ENCODE assay signal across 17 cellular contexts in genomic region chr13:101457176-101457575, GRCh38. TPM values are rescaled to one million over a fixed set of nuclear protein-coding genes. Genes with fewer than 3 reads are reported as not detected.
A peak's percentile ranks its signal among the peaks of the same experiment; 100 is the strongest.
DNase-seq lines count a peak whose midpoint lies in the region; ATAC-seq and TF ChIP-seq lines count a peak whose summit lies in the region.
"Had no signal": no experiment of that assay in that cellular context is flagged by ENCODE, and none has a peak within 500 bp of the region (broad histone marks: within the 10 kb centered on the region; RNA-seq: fewer than 3 reads in every experiment).

No MANE protein-coding gene starts in this region.

- no peaks in the 10 kb centered on the region for H3K9me2 ChIP-seq in GM23248 (ENCODE audit: insufficient read depth)

- in situ Hi-C loops in GM23248 (cut with MboI): no loop called here

- H3K4me1 ChIP-seq in GM23248 (ENCODE audit: insufficient read depth) (peaks cover 39% of the 10 kb centered on the region), RWPE2 (ENCODE audit: insufficient read depth, poor library complexity, severe bottlenecking) (peaks cover 35% of the 10 kb centered on the region), osteoblast (ENCODE audit: insufficient read depth, low read length) (peaks cover 38% of the 10 kb centered on the region), tibial artery (peaks cover 0 to 55% (median 14%) of the 10 kb centered on the region in 4 donors)

- H3K79me2 ChIP-seq in GM23248 (ENCODE audit: insufficient read depth) (peaks cover 76% of the 10 kb centered on the region), osteoblast (ENCODE audit: insufficient read depth, low read length) (peaks cover 80% of the 10 kb centered on the region)

- H3K27ac ChIP-seq in GM23248: 0 out of 2 replicates have a peak overlapping the region, but pooled peaks have one; percentile 60
- H3K27ac ChIP-seq in RWPE2 (ENCODE audit: poor library complexity, severe bottlenecking): peak overlapping the region; percentile 98
- H3K27ac ChIP-seq in osteoblast (ENCODE audit: low read depth, low read length): no peak overlapping the region
- H3K27ac ChIP-seq in tibial artery: peak overlapping the region; percentile 84 to 85
- H3K27ac ChIP-seq: Peyer's patch, SJCRH30 had no signal

- H3F3A ChIP-seq in GM23248 (ENCODE audit: insufficient read depth): peaks cover 40% of the 10 kb centered on the region

- H3K4me3 ChIP-seq in GM23248 (no peak overlapping the region), RWPE2 (ENCODE audit: severe bottlenecking) (no peak overlapping the region), osteoblast (ENCODE audit: insufficient read depth, low read length) (no peak overlapping the region), tibial artery (no peak overlapping the region)
- H3K4me3 ChIP-seq: Peyer's patch, SJCRH30 had no signal

- H3K4me2 ChIP-seq in GM23248 (ENCODE audit: unreplicated experiment) (peak overlapping the region; percentile 36), osteoblast (ENCODE audit: insufficient read depth, low read length) (peak overlapping the region; percentile 95)

- DNase-seq in GM23248 (no peak), RWPE2 (ENCODE audit: low spot score) (no peak), osteoblast (ENCODE audit: insufficient read length, low spot score, missing footprints) (no peak), tibial artery (no peak), NCI-H774 (lab: John Stamatoyannopoulos, UW) (no peak)
- DNase-seq: CD4-positive, CD25-positive, alpha-beta regulatory T cell; DMS79; H9; KG1; NCI-H1092 treated with DMSO at 0.1 percent for 48 hours; NCI-H1436 treated with DMSO at 0.1 percent for 48 hours; NCI-H1930; NCI-H510A; Peyer's patch; SJCRH30 had no signal

- ATAC-seq in RWPE2 (ENCODE audit: low read depth): no peak
- no peak for ATAC-seq in GM18909 (IDR thresholded peaks at IDR 0.05; ENCODE audit: poor library complexity, unreplicated experiment)
- ATAC-seq in HG03280 (IDR thresholded peaks at IDR 0.05; ENCODE audit: unreplicated experiment): no peak

- H3K27me3 ChIP-seq in GM23248 (replicated peaks; ENCODE audit: insufficient read depth) (no peaks in the 10 kb centered on the region), RWPE2 (ENCODE audit: insufficient read depth, poor library complexity, severe bottlenecking) (no peaks in the 10 kb centered on the region), osteoblast (ENCODE audit: insufficient read depth, low read length) (no peaks in the 10 kb centered on the region), tibial artery (no peaks in the 10 kb centered on the region)
- H3K27me3 ChIP-seq: Peyer's patch, SJCRH30 had no signal

- 79 to 85% methylated on average over 2 of the region's 2 CpGs for WGBS in GM23248 (ENCODE audit: low coverage in 1 of 2, low lambda C conversion rate in 2 of 2, missing lambda C conversion rate in 2 of 2), 2 experiments

- H4K20me1 ChIP-seq in GM23248 (ENCODE audit: insufficient read depth): no peaks in the 10 kb centered on the region
- H4K20me1 ChIP-seq in osteoblast (ENCODE audit: insufficient read depth, low read length): no peaks in the 10 kb centered on the region

- no peak for TF ChIP-seq CTCF in RWPE2 (IDR thresholded peaks at IDR 0.05; ENCODE audit: poor library complexity, severe bottlenecking)
- no peak for TF ChIP-seq CTCF in osteoblast (IDR thresholded peaks at IDR 0.05; ENCODE audit: extremely low read depth, low read depth, low read length)
- no peak for TF ChIP-seq CTCF in tibial artery (IDR thresholded peaks at IDR 0.05)

- no peak overlapping the region for H3K9ac ChIP-seq in GM23248

- H3K36me3 ChIP-seq in GM23248 (ENCODE audit: low read depth) (peaks cover 15% of the 10 kb centered on the region), RWPE2 (ENCODE audit: low read depth) (no peaks in the 10 kb centered on the region), osteoblast (ENCODE audit: insufficient read depth, low read length) (peaks cover 33% of the 10 kb centered on the region), tibial artery (no peaks in the 10 kb centered on the region)
- H3K36me3 ChIP-seq: Peyer's patch, SJCRH30 had no signal

- no peak overlapping the region for H2AFZ ChIP-seq in GM23248
- H2AFZ ChIP-seq in osteoblast (ENCODE audit: low read length): no peak overlapping the region

- intact Hi-C loops in tibial artery (cut with DNase I; ENCODE audit: low total_unique reads): loop anchor here (10.0 kb wide), 1 partner anchor 152 kb away; no protein-coding TSS in a partner anchor

- H3K9me3 ChIP-seq in GM23248 (ENCODE audit: low read depth) (no peaks in the 10 kb centered on the region), RWPE2 (ENCODE audit: severe bottlenecking) (no peaks in the 10 kb centered on the region), osteoblast (ENCODE audit: low read depth, low read length) (no peaks in the 10 kb centered on the region), tibial artery (no peaks in the 10 kb centered on the region)
- H3K9me3 ChIP-seq: Peyer's patch, SJCRH30 had no signal

RNA-seq across cellular contexts. Expression of gene ITGBL1, which starts 4.7 kb away (rescaled TPM):
- total RNA-seq in GM23248 (2014; rRNA removed; shearing (Covaris generic)): 459 and 462 TPM in 2 replicates
- polyA plus RNA-seq in GM23248 (2016; fragmentation: Nextera tagmentation; extraction: Ambion mirVana): 332 and 336 TPM in 2 replicates
- 360 and 398 TPM in 2 replicates for total RNA-seq in osteoblast
- total RNA-seq: CD4-positive, CD25-positive, alpha-beta regulatory T cell; H9; SJCRH30 had no signal
- polyA plus RNA-seq: CD4-positive, CD25-positive, alpha-beta regulatory T cell had no signal

RNA-seq across cellular contexts. Expression of gene NALCN, which starts 40.9 kb away (rescaled TPM):
- total RNA-seq in GM23248 (2014; rRNA removed; shearing (Covaris generic)): 3.6 and 3.9 TPM in 2 replicates
- polyA plus RNA-seq in GM23248 (2016; fragmentation: Nextera tagmentation; extraction: Ambion mirVana): 3.1 and 3.5 TPM in 2 replicates
- 10.6 and 11.2 TPM in 2 replicates for total RNA-seq in osteoblast
- total RNA-seq: CD4-positive, CD25-positive, alpha-beta regulatory T cell had no signal
- polyA plus RNA-seq: CD4-positive, CD25-positive, alpha-beta regulatory T cell had no signal
